ENCODE assay signal across 7 cellular contexts in genomic region chr19:16185925-16186234, GRCh38. TPM values are rescaled to one million over a fixed set of nuclear protein-coding genes. Genes with fewer than 3 reads are reported as not detected.
DNase-seq lines count a peak whose midpoint lies in the region; ATAC-seq and TF ChIP-seq lines count a peak whose summit lies in the region.

No MANE protein-coding gene starts in this region.

- no peaks in the 10 kb centered on the region for H3K9me3 ChIP-seq in OCI-LY7 (ENCODE audit: low read length)
- no peaks in the 10 kb centered on the region for H3K9me3 ChIP-seq in naive thymus-derived CD4-positive, alpha-beta T cell (ENCODE audit: control insufficient read depth in 2 of 3, low read length in 3 of 3)

- peak overlapping the region; percentile 81 for H3K4me2 ChIP-seq in OCI-LY7 (ENCODE audit: low read length)

- peaks cover 36% of the 10 kb centered on the region for H3K4me1 ChIP-seq in OCI-LY7 (ENCODE audit: insufficient read depth, low read length, poor library complexity, severe bottlenecking)
- H3K4me1 ChIP-seq in naive thymus-derived CD4-positive, alpha-beta T cell (ENCODE audit: control insufficient read depth in 2 of 2, insufficient read depth in 2 of 2, low read length in 2 of 2): peaks cover 13 to 16% of the 10 kb centered on the region in 2 donors

- peak overlapping the region; percentile 94 to 100 (median 96) for H3K27ac Mint-ChIP-seq in naive thymus-derived CD4-positive, alpha-beta T cell

- peak overlapping the region; percentile 42 for H3K27ac ChIP-seq in OCI-LY7 (ENCODE audit: low read depth, low read length, poor library complexity, severe bottlenecking)
- H3K27ac ChIP-seq in naive thymus-derived CD4-positive, alpha-beta T cell (ENCODE audit: low read depth, low read length): peak overlapping the region; percentile 87

- CTCF ChIA-PET in OCI-LY7 (lab: Charles Lee; ENCODE audit: unreplicated experiment): interaction anchor here (0.7 to 1.1 kb wide), 2 partner anchors 12 to 144 kb away, joined by 4 to 5 read pairs; partner anchors contain the start of gene AP1M1
- CTCF ChIA-PET in naive thymus-derived CD4-positive, alpha-beta T cell (lab: Charles Lee): interaction anchor here (0.7 to 2.8 kb wide), 8 partner anchors 9 to 232 kb away, joined by 3 to 12 read pairs (median 6); no protein-coding TSS in a partner anchor

- H3K4me1 Mint-ChIP-seq in naive thymus-derived CD4-positive, alpha-beta T cell: peaks cover 9 to 46% (median 36%) of the 10 kb centered on the region in 7 donors

- H3K36me3 Mint-ChIP-seq in naive thymus-derived CD4-positive, alpha-beta T cell: peaks cover 4 to 24% (median 10%) of the 10 kb centered on the region in 5 donors

- peaks cover 0 to 5% (median 0%) of the 10 kb centered on the region in 11 donors for H3K9me3 Mint-ChIP-seq in naive thymus-derived CD4-positive, alpha-beta T cell

- peak overlapping the region; percentile 90 to 100 (median 99) for H3K4me3 Mint-ChIP-seq in naive thymus-derived CD4-positive, alpha-beta T cell

- intact Hi-C loops in OCI-LY7 (cut with micrococcal nuclease; ENCODE audit: unreplicated experiment): loop anchor here (2.0 kb wide), 1 partner anchor 75 kb away; the partner anchor contains the start of gene RAB8A
- intact Hi-C loops in naive thymus-derived CD4-positive, alpha-beta T cell (cut with micrococcal nuclease): loop anchor here (1.0 kb wide), 11 partner anchors 11 to 356 kb away; partner anchors contain the start of genes AP1M1 (in 2 of the 2), RAB8A (in 2 of the 2), CHERP (in 1 of the 2) and HSH2D (in 1 of the 2)

- POLR2A ChIA-PET in OCI-LY7 (lab: Charles Lee): interaction anchor here (0.6 to 1.9 kb wide), 4 partner anchors 9 to 398 kb away, joined by 4 to 12 read pairs (median 5); partner anchors contain the start of gene AP1M1
- POLR2A ChIA-PET in naive thymus-derived CD4-positive, alpha-beta T cell (lab: Charles Lee): interaction anchor here (0.5 to 2.4 kb wide), 22 partner anchors 9 to 306 kb away, joined by 3 to 26 read pairs (median 6); partner anchors contain the start of gene KLF2

- peak; percentile 70 for DNase-seq in OCI-LY7 (ENCODE audit: low spot score)
- DNase-seq in dedifferentiated amniotic fluid mesenchymal stem cell (ENCODE audit: extremely low spot score): peak; percentile 16
- DNase-seq in naive thymus-derived CD4-positive, alpha-beta T cell: peak in 5 of 9 donors; percentile 12 to 40 (median 34)
- DNase-seq in SKM-1 treated with dmso at 0.1 percent for 144 hours (lab: John Stamatoyannopoulos, UW; ENCODE audit: unreplicated experiment): no peak
- no peak for DNase-seq in DMS53 (lab: John Stamatoyannopoulos, UW)
- no peak for DNase-seq in NCI-H1436 treated with DMSO at 0.1 percent for 48 hours (lab: John Stamatoyannopoulos, UW)

- no peaks in the 10 kb centered on the region for H3K9me2 ChIP-seq in OCI-LY7 (ENCODE audit: insufficient read depth, low read length)

- peak overlapping the region; percentile 53; the same call in 1 of the 2 replicates for H2AFZ ChIP-seq in OCI-LY7 (ENCODE audit: low read length)

- H3K79me2 ChIP-seq in OCI-LY7 (ENCODE audit: insufficient read depth, low read depth, low read length): peaks cover 17% of the 10 kb centered on the region

- no TSS peak for BruUV-seq in OCI-LY7 (replicated peaks; lab: Mats Ljungman, UMichigan)

- peak overlapping the region; percentile 88 for H3K4me3 ChIP-seq in OCI-LY7 (ENCODE audit: low read depth, low read length, poor library complexity, severe bottlenecking)
- H3K4me3 ChIP-seq in naive thymus-derived CD4-positive, alpha-beta T cell (ENCODE audit: low read length): peak overlapping the region; percentile 97

- peaks cover 0 to 2% (median 0%) of the 10 kb centered on the region in 5 donors for H3K27me3 Mint-ChIP-seq in naive thymus-derived CD4-positive, alpha-beta T cell

- peaks cover 0 to 4% of the 10 kb centered on the region in 2 donors for H3K27me3 ChIP-seq in naive thymus-derived CD4-positive, alpha-beta T cell (ENCODE audit: control insufficient read depth in 2 of 2, insufficient read depth in 2 of 2, low read length in 2 of 2)

- TF ChIP-seq CTCF in OCI-LY7 (conservative IDR thresholded peaks at IDR 0.05; ENCODE audit: low read length): peak; percentile 73

- no peaks in the 10 kb centered on the region for H4K20me1 ChIP-seq in OCI-LY7 (ENCODE audit: insufficient read depth, low read length)

- peak; percentile 27 for ATAC-seq in GM21360 (IDR thresholded peaks at IDR 0.05; ENCODE audit: unreplicated experiment)
- peak; percentile 47 for ATAC-seq in naive thymus-derived CD4-positive, alpha-beta T cell

- peaks cover 34% of the 10 kb centered on the region for H3K36me3 ChIP-seq in OCI-LY7 (ENCODE audit: insufficient read depth, low read length)
- H3K36me3 ChIP-seq in naive thymus-derived CD4-positive, alpha-beta T cell (ENCODE audit: control insufficient read depth in 2 of 3, insufficient read depth in 3 of 3, low read length in 3 of 3): peaks cover 10 to 40% (median 22%) of the 10 kb centered on the region in 3 experiments

RNA-seq across cellular contexts. Expression of gene FAM32A, which starts 0.7 kb away (rescaled TPM):
- total RNA-seq in OCI-LY7 (2014; rRNA removed; shearing (Covaris generic)): 71.0 and 104 TPM in 2 replicates
- total RNA-seq in OCI-LY7 (2022): 64.5 and 65.7 TPM in 2 replicates
- total RNA-seq in naive thymus-derived CD4-positive, alpha-beta T cell: 10 to 100 TPM; 45.9 to 69.4 (median 65.9) TPM
- polyA plus RNA-seq in naive thymus-derived CD4-positive, alpha-beta T cell: 100 to 1,000 TPM; 139 to 177 TPM

RNA-seq across cellular contexts. Expression of gene AP1M1, which starts 11.8 kb away (rescaled TPM):
- total RNA-seq in OCI-LY7 (2014; rRNA removed; shearing (Covaris generic)): 68.4 and 92.9 TPM in 2 replicates
- 94.6 and 104 TPM in 2 replicates for total RNA-seq in OCI-LY7 (2022)
- total RNA-seq in naive thymus-derived CD4-positive, alpha-beta T cell: 100 to 1,000 TPM in 4 of 5 experiments, 10 to 100 TPM in 1; 94.9 to 149 (median 125) TPM
- 100 to 1,000 TPM; 134 to 169 TPM for polyA plus RNA-seq in naive thymus-derived CD4-positive, alpha-beta T cell

RNA-seq across cellular contexts. Expression of gene CIB3, which starts 12.6 kb away (rescaled TPM):
- 5.4 TPM in 1 of 2 replicates, not detected in the other for total RNA-seq in OCI-LY7 (2014; rRNA removed; shearing (Covaris generic))
- not detected in 2 replicates for total RNA-seq in OCI-LY7 (2022)
- not detected for total RNA-seq in naive thymus-derived CD4-positive, alpha-beta T cell
- polyA plus RNA-seq in naive thymus-derived CD4-positive, alpha-beta T cell: not detected

RNA-seq across cellular contexts. Expression of gene HSH2D, which starts 42.4 kb away (rescaled TPM):
- 52.4 and 57.6 TPM in 2 replicates for total RNA-seq in OCI-LY7 (2014; rRNA removed; shearing (Covaris generic))
- 70.4 and 79.0 TPM in 2 replicates for total RNA-seq in OCI-LY7 (2022)
- total RNA-seq in naive thymus-derived CD4-positive, alpha-beta T cell: 10 to 100 TPM; 20.0 to 60.0 (median 46.4) TPM
- 10 to 100 TPM in 1 of 2 donors, 1 to 10 TPM in 1; 7.2 to 17.8 TPM for polyA plus RNA-seq in naive thymus-derived CD4-positive, alpha-beta T cell

Comparison
In these comparisons a context has a peak if more than half of its experiments do, and no peak if none do; other contexts are left out.
1. DNase-seq: peak in OCI-LY7 (single experiment), dedifferentiated amniotic fluid mesenchymal stem cell (single experiment) and naive thymus-derived CD4-positive, alpha-beta T cell (5 of 9); none in SKM-1 treated with dmso at 0.1 percent for 144 hours (single experiment), DMS53 (single experiment) and NCI-H1436 treated with DMSO at 0.1 percent for 48 hours (single experiment).